In the genomic region with DNA sequence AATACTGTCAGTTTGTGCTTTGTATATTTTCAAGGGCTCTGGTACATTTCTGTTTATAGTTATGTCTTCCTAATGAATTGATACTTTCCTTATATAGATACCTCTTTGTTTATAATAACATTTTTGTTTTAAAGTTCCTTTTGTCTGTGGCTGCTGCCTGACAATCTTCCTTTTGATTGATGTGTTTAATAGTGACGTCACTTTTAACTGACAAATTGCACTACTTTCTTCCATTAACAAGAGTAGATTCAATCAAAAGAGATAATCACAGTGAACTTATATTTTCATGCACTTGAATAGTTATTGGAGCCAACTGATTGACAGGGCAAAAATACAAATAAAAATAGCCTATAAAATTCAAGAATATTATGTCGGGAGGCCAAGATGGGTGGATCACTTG, we compare ENCODE assay signal across 27 cellular contexts.
"Had no signal": no experiment of that assay in that cellular context is flagged by ENCODE, and none has a peak within 500 bp of the region (broad histone marks: within the 10 kb centered on the region; RNA-seq: fewer than 3 reads in every experiment).

No MANE protein-coding gene starts in this region.

- H3K27me3 Mint-ChIP-seq: dendritic cell treated with granulocyte-macrophage colony-stimulating factor and Interleukin-4, amounts not matched to agents 40 ng/mL and 50 ng/mL, for 4 days; effector memory CD8-positive, alpha-beta T cell had no signal

- DNase-seq: colonic mucosa; cortex of kidney; effector CD8-positive, alpha-beta T cell; effector memory CD8-positive, alpha-beta T cell; endodermal cell; erythroblast; esophagus squamous epithelium; foreskin fibroblast; foreskin melanocyte; gastrocnemius medialis; glutamatergic neuron; head of caudate nucleus; heart right ventricle; hippocampal formation; left cardiac atrium; left lung; left ventricle myocardium superior; lower lobe of right lung; mesenchymal stem cell; mucosa of descending colon had no signal

- H3K4me1 Mint-ChIP-seq: endodermal cell, mesothelial cell of epicardium had no signal

- FAIRE-seq: endometrium, islet of Langerhans, keratinocyte had no signal

- H3K27ac ChIP-seq: colonic mucosa, epithelial cell of prostate, esophagus squamous epithelium, gastrocnemius medialis, heart right ventricle, left lung, lower lobe of right lung had no signal

- H3K4me3 Mint-ChIP-seq: dendritic cell treated with granulocyte-macrophage colony-stimulating factor and Interleukin-4, amounts not matched to agents 40 ng/mL and 50 ng/mL, for 4 days; effector memory CD8-positive, alpha-beta T cell; endodermal cell; mesothelial cell of epicardium had no signal

- H3K27me3 ChIP-seq: colonic mucosa, gastrocnemius medialis, heart right ventricle, left lung had no signal

- H3K36me3 ChIP-seq: colonic mucosa, esophagus squamous epithelium, gastrocnemius medialis, heart right ventricle, left lung, lower lobe of right lung had no signal

- H3K9me3 Mint-ChIP-seq: dendritic cell treated with granulocyte-macrophage colony-stimulating factor and Interleukin-4, amounts not matched to agents 40 ng/mL and 50 ng/mL, for 4 days; mesothelial cell of epicardium had no signal

- H3K27ac Mint-ChIP-seq: dendritic cell treated with granulocyte-macrophage colony-stimulating factor and Interleukin-4, amounts not matched to agents 40 ng/mL and 50 ng/mL, for 4 days; effector memory CD8-positive, alpha-beta T cell; endodermal cell; mesothelial cell of epicardium had no signal

- H3K4me1 ChIP-seq: colonic mucosa, esophagus squamous epithelium, gastrocnemius medialis, heart right ventricle, left lung, lower lobe of right lung had no signal

- H3K4me3 ChIP-seq: colonic mucosa, esophagus squamous epithelium, gastrocnemius medialis, heart right ventricle, left lung, lower lobe of right lung, mucosa of descending colon had no signal

- H3K9me3 ChIP-seq: colonic mucosa, esophagus squamous epithelium, gastrocnemius medialis, lower lobe of right lung, mucosa of descending colon had no signal

- H3K36me3 Mint-ChIP-seq: mesothelial cell of epicardium had no signal

- ATAC-seq: effector memory CD8-positive, alpha-beta T cell; esophagus mucosa; gastrocnemius medialis; heart right ventricle; left cardiac atrium; left lung; left ventricle myocardium superior; lower lobe of right lung; mucosa of descending colon had no signal
